Comparison of ENCODE assay signal across 11 cellular contexts in genomic region chr2:182545420-182546167, GRCh38.
DNase-seq lines count a peak whose midpoint lies in the region; ATAC-seq and TF ChIP-seq lines count a peak whose summit lies in the region.
"Had no signal": no experiment of that assay in that cellular context is flagged by ENCODE, and none has a peak within 500 bp of the region (broad histone marks: within the 10 kb centered on the region; RNA-seq: fewer than 3 reads in every experiment).

No MANE protein-coding gene starts in this region.

- ATAC-seq in GM18858 (IDR thresholded peaks at IDR 0.05; ENCODE audit: unreplicated experiment) (peak; percentile 78), GM21529 (IDR thresholded peaks at IDR 0.05; ENCODE audit: unreplicated experiment) (peak; percentile 74), HG03066 (IDR thresholded peaks at IDR 0.05; ENCODE audit: low read depth, unreplicated experiment) (peak; percentile 75)

- POLR2A ChIA-PET in HEK293T (lab: Yijun Ruan, JAX) = no interaction called here

- DNase-seq in dermis blood vessel endothelial cell (peak; percentile 17), NCI-H82 (lab: John Stamatoyannopoulos, UW) (no peak), HEK293T (ENCODE audit: extremely low spot score) (no peak), occipital lobe (lab: John Stamatoyannopoulos, UW) (no peak), dedifferentiated amniotic fluid mesenchymal stem cell (ENCODE audit: extremely low spot score) (no peak)
- DNase-seq: BE2C, esophagus squamous epithelium, NCI-H1436 had no signal

- CTCF ChIA-PET in HEK293T (lab: Yijun Ruan, JAX) = no interaction called here

TF ChIP-seq in HEK293T, 16 proteins besides CTCF, POLR2A, EP300 and RAD21:
- TF ChIP-seq NFRKB (IDR thresholded peaks at IDR 0.05) (no peak), ZNF384 (IDR thresholded peaks at IDR 0.05) (no peak), ELF4 (IDR thresholded peaks at IDR 0.05) (no peak), HDGF (IDR thresholded peaks at IDR 0.05; ENCODE audit: borderline replicate concordance) (no peak), CTBP1 (IDR thresholded peaks at IDR 0.05; ENCODE audit: borderline replicate concordance) (no peak), L3MBTL2 (conservative IDR thresholded peaks at IDR 0.05) (no peak), TARDBP (IDR thresholded peaks at IDR 0.05) (no peak), LEF1 (IDR thresholded peaks at IDR 0.05; ENCODE audit: borderline replicate concordance) (no peak)
